ENCODE assay signal across 15 cellular contexts in the genomic region with DNA sequence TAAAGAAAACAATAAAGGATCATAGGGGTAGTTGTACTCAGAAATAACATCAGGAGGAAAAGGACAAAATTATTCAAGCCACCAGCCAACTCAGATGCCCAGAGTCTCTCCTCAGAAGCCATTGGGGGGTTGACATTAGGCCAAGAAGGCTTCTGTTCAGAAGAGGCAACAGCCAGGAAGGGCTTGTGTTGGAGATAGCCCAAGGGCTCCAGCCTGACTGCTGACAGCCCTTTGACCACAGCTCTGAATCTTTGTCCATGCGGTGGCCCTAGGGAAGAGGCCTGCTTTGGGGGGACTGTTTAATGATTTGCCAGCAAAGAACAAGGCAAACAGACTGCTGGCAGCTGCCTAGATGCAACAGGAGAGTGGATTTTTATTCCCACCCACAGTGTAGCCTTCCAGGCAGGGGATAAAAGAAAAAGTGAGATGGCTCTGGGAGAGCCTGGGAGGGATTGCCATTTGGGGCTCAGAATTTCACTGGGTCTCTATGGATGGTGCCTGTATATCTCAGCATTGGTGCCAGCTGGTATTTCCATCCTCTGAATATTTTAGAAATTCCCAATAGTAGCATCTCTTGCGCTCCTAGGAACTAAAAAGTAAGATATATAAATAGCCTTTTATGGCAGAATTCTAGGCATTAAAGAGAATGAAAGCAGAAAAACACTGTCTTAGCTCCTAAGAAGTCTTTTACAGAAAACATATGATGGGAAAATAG. TPM values are rescaled to one million over a fixed set of nuclear protein-coding genes. Genes with fewer than 3 reads are reported as not detected.
A peak's percentile ranks its signal among the peaks of the same experiment; 100 is the strongest.
DNase-seq lines count a peak whose midpoint lies in the region; TF ChIP-seq lines count a peak whose summit lies in the region.
"Had no signal": no experiment of that assay in that cellular context is flagged by ENCODE, and none has a peak within 500 bp of the region (broad histone marks: within the 10 kb centered on the region; RNA-seq: fewer than 3 reads in every experiment).

No MANE protein-coding gene starts in this region.

- H3K36me3 ChIP-seq in uterus = no peaks in the 10 kb centered on the region
- H3K36me3 ChIP-seq: neural progenitor cell, vagina had no signal

- H3K27me3 ChIP-seq in uterus = no peaks in the 10 kb centered on the region
- H3K27me3 ChIP-seq: neural progenitor cell, vagina had no signal

- TF ChIP-seq POLR2A in uterus (IDR thresholded peaks at IDR 0.05) = no peak

- H3K9me3 ChIP-seq in uterus = no peaks in the 10 kb centered on the region
- H3K9me3 ChIP-seq: vagina had no signal

- intact Hi-C loops in uterus (cut with DNase I; ENCODE audit: low total_unique reads) = no loop called here

- peak overlapping the region; percentile 99 for H3K27ac ChIP-seq in 22Rv1
- H3K27ac ChIP-seq in caudate nucleus (ENCODE audit: low read depth, low read length) = peak overlapping the region; percentile 37
- no peak overlapping the region for H3K27ac ChIP-seq in uterus
- H3K27ac ChIP-seq: neural progenitor cell, vagina had no signal

- no peak for TF ChIP-seq CTCF in 22Rv1 (IDR thresholded peaks at IDR 0.05)
- no peak for TF ChIP-seq CTCF in uterus (IDR thresholded peaks at IDR 0.05)

- H3K4me3 ChIP-seq in uterus = no peak overlapping the region
- H3K4me3 ChIP-seq: neural progenitor cell, vagina had no signal

- peak; percentile 57 for DNase-seq in HuH-7 (ENCODE audit: low spot score)
- DNase-seq in caudate nucleus (lab: John Stamatoyannopoulos, UW) = peak in 12 of 61 donors; percentile 7 to 78 (median 22)
- peak; percentile 46 for DNase-seq in mucosa of gallbladder (ENCODE audit: low spot score)
- DNase-seq in NCI-H1105 (lab: John Stamatoyannopoulos, UW) = no peak
- DNase-seq in OCI-M2 (lab: John Stamatoyannopoulos, UW; ENCODE audit: unreplicated experiment) = no peak
- DNase-seq in iPS-NIHi7 (ENCODE audit: extremely low spot score) = no peak
- DNase-seq in uterus = no peak
- DNase-seq: activated CD4-positive, alpha-beta T cell treated with anti-CD3 and anti-CD28 coated beads, Interleukin-2, amount 50 U/mL, for 4 hours; activated naive CD4-positive, alpha-beta T cell; EL; HFFc6; NCI-H2081 had no signal

- H3K4me1 ChIP-seq in uterus = no peaks in the 10 kb centered on the region
- H3K4me1 ChIP-seq: neural progenitor cell had no signal

RNA-seq across cellular contexts. Expression of a gene that starts 29.3 kb away (rescaled TPM):
- total RNA-seq in mucosa of gallbladder = 72.4 TPM
- 100 to 1,000 TPM in 2 of 4 donors, 10 to 100 TPM in 2; 31.1 to 267 (median 98.1) TPM for total RNA-seq in uterus

RNA-seq across cellular contexts. Expression of a gene that starts 36.1 kb away (rescaled TPM):
- total RNA-seq in mucosa of gallbladder = 19.0 TPM
- 1 to 10 TPM in 3 of 4 donors, not detected in 1; 1.5 to 8.5 (median 4.1) TPM for total RNA-seq in uterus
- total RNA-seq: HFFc6 had no signal

RNA-seq across cellular contexts. Expression of a gene that starts 52.7 kb away (rescaled TPM):
- total RNA-seq in mucosa of gallbladder = 30.2 TPM
- 10 to 100 TPM in 3 of 4 donors, under 1 TPM in 1; 0.59 to 43.7 (median 32.4) TPM for total RNA-seq in uterus

Comparison
In these comparisons a context has a peak if more than half of its experiments do, and no peak if none do; other contexts are left out.
1. H3K27ac ChIP-seq: peak in 22Rv1 (single experiment) and caudate nucleus (single experiment); none in uterus (0 of 2).
2. DNase-seq: peak in HuH-7 (single experiment) and mucosa of gallbladder (single experiment); none in NCI-H1105 (single experiment), OCI-M2 (single experiment), iPS-NIHi7 (single experiment) and uterus (0 of 2).